In genomic region chr22:49433717-49434611, GRCh38 we compare ENCODE assay signal across 1 cellular context.
TF ChIP-seq lines count a peak whose summit lies in the region.

No MANE protein-coding gene starts in this region.

TF ChIP-seq in SK-N-SH, 30 proteins besides CTCF, POLR2A, EP300 and RAD21:
- TF ChIP-seq, protein P1, sequence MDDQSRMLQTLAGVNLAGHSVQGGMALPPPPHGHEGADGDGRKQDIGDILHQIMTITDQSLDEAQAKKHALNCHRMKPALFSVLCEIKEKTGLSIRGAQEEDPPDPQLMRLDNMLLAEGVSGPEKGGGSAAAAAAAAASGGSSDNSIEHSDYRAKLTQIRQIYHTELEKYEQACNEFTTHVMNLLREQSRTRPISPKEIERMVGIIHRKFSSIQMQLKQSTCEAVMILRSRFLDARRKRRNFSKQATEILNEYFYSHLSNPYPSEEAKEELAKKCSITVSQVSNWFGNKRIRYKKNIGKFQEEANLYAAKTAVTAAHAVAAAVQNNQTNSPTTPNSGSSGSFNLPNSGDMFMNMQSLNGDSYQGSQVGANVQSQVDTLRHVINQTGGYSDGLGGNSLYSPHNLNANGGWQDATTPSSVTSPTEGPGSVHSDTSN (IDR thresholded peaks at IDR 0.05): no peak
- no peak for TF ChIP-seq USF2 (IDR thresholded peaks at IDR 0.05; ENCODE audit: borderline replicate concordance, low read depth, low read length)
- TF ChIP-seq MAX (IDR thresholded peaks at IDR 0.05; ENCODE audit: low read depth): no peak
- TF ChIP-seq FOXJ3 (CRISPR knock-in tag; IDR thresholded peaks at IDR 0.05): no peak
- no peak for TF ChIP-seq FOXM1 (IDR thresholded peaks at IDR 0.05; ENCODE audit: low read depth)
- no peak for TF ChIP-seq SIN3A (IDR thresholded peaks at IDR 0.05; ENCODE audit: borderline replicate concordance, low read depth, low read length)
- TF ChIP-seq MXI1 (IDR thresholded peaks at IDR 0.05; ENCODE audit: low read depth, low read length): no peak
- no peak for TF ChIP-seq GABPA (IDR thresholded peaks at IDR 0.05; ENCODE audit: low read depth)
- TF ChIP-seq RCOR1 (IDR thresholded peaks at IDR 0.05; ENCODE audit: low read length): no peak
- no peak for TF ChIP-seq JUND (IDR thresholded peaks at IDR 0.05)
